In genomic region chr9:127778280-127779135, GRCh38 we compare ENCODE assay signal across 8 cellular contexts. TPM values are rescaled to one million over a fixed set of nuclear protein-coding genes. Genes with fewer than 3 reads are reported as not detected.
DNase-seq lines count a peak whose midpoint lies in the region; ATAC-seq and TF ChIP-seq lines count a peak whose summit lies in the region.

TSS of gene SH2D3C (minus strand) at chr9:127778666. CDS start at chr9:127778627, 39 bp downstream.

- intact Hi-C loops in gastrocnemius medialis (cut with DNase I; ENCODE audit: low total_unique reads): no loop called here

- in situ Hi-C loops in gastrocnemius medialis (cut with MboI; ENCODE audit: low sequenced_read_pairs in 4 of 4): no loop called here

- ATAC-seq in GM18511 (IDR thresholded peaks at IDR 0.05; ENCODE audit: unreplicated experiment) (peak; percentile 52), HG03039 (IDR thresholded peaks at IDR 0.05; ENCODE audit: unreplicated experiment) (peak; percentile 36), esophagus mucosa (peak; percentile 17), gastrocnemius medialis (no peak)

- H3K4me3 ChIP-seq in WERI-Rb-1 (ENCODE audit: low read depth, low read length) (no peak within 1 kb of the TSS), gastrocnemius medialis (peak within 1 kb of the TSS in 2 of 4 donors; percentile 11 to 28)

- peaks cover 0 to 4% of the 10 kb centered on the region in 2 donors for H3K4me1 ChIP-seq in gastrocnemius medialis

- H3K36me3 ChIP-seq in WERI-Rb-1 (no peaks in the 10 kb centered on the region), gastrocnemius medialis (no peaks in the 10 kb centered on the region)

- TF ChIP-seq CTCF in WERI-Rb-1 (IDR thresholded peaks at IDR 0.05; ENCODE audit: low read depth, low read length) (no peak), gastrocnemius medialis (IDR thresholded peaks at IDR 0.05 in 4 of 5, conservative IDR thresholded peaks at IDR 0.05 in 1 of 5) (no peak)

- H3K9me3 ChIP-seq in WERI-Rb-1 (ENCODE audit: severe bottlenecking): no peaks in the 10 kb centered on the region
- no peaks in the 10 kb centered on the region for H3K9me3 ChIP-seq in gastrocnemius medialis

- peak within 1 kb of the TSS; percentile 6; the same call in 1 of the 2 replicates for H3K27ac ChIP-seq in WERI-Rb-1
- peak within 1 kb of the TSS; percentile 40 to 69 (median 54) for H3K27ac ChIP-seq in gastrocnemius medialis

- TF ChIP-seq POLR2A in gastrocnemius medialis (IDR thresholded peaks at IDR 0.05): no peak

- DNase-seq in WERI-Rb-1 (no peak), gastrocnemius medialis (no peak), GOT3 (lab: John Stamatoyannopoulos, UW) (no peak), T1000 (lab: John Stamatoyannopoulos, UW) (no peak), SHP77 treated with DMSO at 0.1 percent for 48 hours (lab: John Stamatoyannopoulos, UW) (no peak)

- H3K27me3 ChIP-seq in WERI-Rb-1 (ENCODE audit: insufficient read depth, low read depth, severe bottlenecking) (no peaks in the 10 kb centered on the region), gastrocnemius medialis (no peaks in the 10 kb centered on the region)

RNA-seq across cellular contexts. Expression of gene SH2D3C, which starts in this region (rescaled TPM):
- 1.9 TPM for total RNA-seq in esophagus mucosa
- total RNA-seq in gastrocnemius medialis: 1 to 10 TPM; 4.7 to 8.1 (median 5.2) TPM

Comparison
In these comparisons a context has a peak if more than half of its experiments do, and no peak if none do; other contexts are left out.
1. ATAC-seq: peak in GM18511 (single experiment), HG03039 (single experiment) and esophagus mucosa (single experiment); none in gastrocnemius medialis (0 of 2).